27 cellular contexts compared by ENCODE assay signal in genomic region chr11:132850106-132850505, GRCh38.
"Had no signal": no experiment of that assay in that cellular context is flagged by ENCODE, and none has a peak within 500 bp of the region (broad histone marks: within the 10 kb centered on the region; RNA-seq: fewer than 3 reads in every experiment).

No MANE protein-coding gene starts in this region.

- H3K27me3 Mint-ChIP-seq: stimulated activated naive B cell treated with anti-CD40 and anti-IgM and Interleukin-4, amounts not matched to agents 10 μg/mL and 1 μg/mL and 100 μg/mL, for 72 hours; stimulated activated naive CD8-positive, alpha-beta T cell treated with anti-CD3 and anti-CD28 coated beads, Interleukin-15, Interleukin-2, amounts not matched to agents 100 ng/mL and 50 ng/mL, for 24 hours had no signal

- H3K4me2 ChIP-seq: neural progenitor cell had no signal

- DNase-seq: occipital lobe; ovary; posterior cingulate gyrus; psoas muscle; right lobe of liver; sigmoid colon; small intestine; stimulated activated CD4-positive, alpha-beta T cell treated with anti-CD3 and anti-CD28 coated beads, Interleukin-15, amount 100 ng/mL, for 24 hours; stimulated activated CD4-positive, alpha-beta T cell treated with anti-CD3 and anti-CD28 coated beads, Interleukin-2, amount 100 ng/mL, for 24 hours; stimulated activated CD4-positive, alpha-beta T cell treated with anti-CD3 and anti-CD28 coated beads, Interleukin-2, amount 100 ng/mL, for 48 hours; stimulated activated CD4-positive, alpha-beta T cell treated with anti-CD3 and anti-CD28 coated beads, Interleukin-4, amount 100 ng/mL, for 24 hours; stimulated activated naive B cell treated with anti-CD40 and anti-IgM and Interleukin-4, amounts not matched to agents 10 μg/mL and 1 μg/mL and 100 μg/mL, for 72 hours; stimulated activated naive CD4-positive, alpha-beta T cell treated with Interleukin-2 at 50 U/mL for 16 hours; stomach; thyroid gland; trophoblast cell; upper lobe of left lung had no signal

- H3K9me3 ChIP-seq: ovary, psoas muscle, right lobe of liver, sigmoid colon, thoracic aorta, thyroid gland, tibial nerve, upper lobe of left lung, vagina had no signal

- H3K9ac ChIP-seq: neural progenitor cell, parathyroid adenoma had no signal

- H3K36me3 ChIP-seq: neural progenitor cell, ovary, right lobe of liver, sigmoid colon, stomach, thoracic aorta, thyroid gland, tibial nerve, upper lobe of left lung, vagina had no signal

- H3K9me3 Mint-ChIP-seq: stimulated activated effector memory CD8-positive, alpha-beta T cell treated with anti-CD3 and anti-CD28 coated beads, Interleukin-12 subunit alpha, Interleukin-12 subunit beta, amount 100 ng/mL, for 72 hours; stimulated activated naive B cell treated with anti-CD40 and anti-IgM and Interleukin-4, amounts not matched to agents 10 μg/mL and 1 μg/mL and 100 μg/mL, for 72 hours; stimulated activated naive CD8-positive, alpha-beta T cell treated with anti-CD3 and anti-CD28 coated beads, Interleukin-15, Interleukin-2, amounts not matched to agents 100 ng/mL and 50 ng/mL, for 24 hours had no signal

- H3K36me3 Mint-ChIP-seq: neural progenitor cell; stimulated activated effector memory CD8-positive, alpha-beta T cell treated with anti-CD3 and anti-CD28 coated beads, Interleukin-12 subunit alpha, Interleukin-12 subunit beta, amount 100 ng/mL, for 72 hours; stimulated activated naive B cell treated with anti-CD40 and anti-IgM and Interleukin-4, amounts not matched to agents 10 μg/mL and 1 μg/mL and 100 μg/mL, for 72 hours had no signal

- H3K4me1 ChIP-seq: parathyroid adenoma, psoas muscle, right lobe of liver, sigmoid colon, stomach, thyroid gland, tibial nerve, upper lobe of left lung, vagina had no signal

- H3K27ac Mint-ChIP-seq: nephron; neural progenitor cell; progenitor cell of endocrine pancreas; stimulated activated effector memory CD8-positive, alpha-beta T cell treated with anti-CD3 and anti-CD28 coated beads, Interleukin-12 subunit alpha, Interleukin-12 subunit beta, amount 100 ng/mL, for 72 hours; stimulated activated naive B cell treated with anti-CD40 and anti-IgM and Interleukin-4, amounts not matched to agents 10 μg/mL and 1 μg/mL and 100 μg/mL, for 72 hours; stimulated activated naive CD8-positive, alpha-beta T cell treated with anti-CD3 and anti-CD28 coated beads, Interleukin-15, Interleukin-2, amounts not matched to agents 100 ng/mL and 50 ng/mL, for 24 hours had no signal

- H3K4me3 ChIP-seq: neural progenitor cell, ovary, psoas muscle, right lobe of liver, sigmoid colon, stomach, thoracic aorta, thyroid gland, tibial nerve, upper lobe of left lung, vagina had no signal

- H3K27ac ChIP-seq: neural progenitor cell, ovary, parathyroid adenoma, psoas muscle, right lobe of liver, sigmoid colon, stomach, thoracic aorta, thyroid gland, tibial nerve, upper lobe of left lung, vagina had no signal

- FAIRE-seq: small intestine, urothelium cell line had no signal

- H3K4me1 Mint-ChIP-seq: stimulated activated effector memory CD8-positive, alpha-beta T cell treated with anti-CD3 and anti-CD28 coated beads, Interleukin-12 subunit alpha, Interleukin-12 subunit beta, amount 100 ng/mL, for 72 hours; stimulated activated naive B cell treated with anti-CD40 and anti-IgM and Interleukin-4, amounts not matched to agents 10 μg/mL and 1 μg/mL and 100 μg/mL, for 72 hours had no signal

- H3K79me2 ChIP-seq: parathyroid adenoma had no signal

- H3K27me3 ChIP-seq: neural progenitor cell, ovary, right lobe of liver, sigmoid colon, stomach, thyroid gland, tibial nerve, upper lobe of left lung, vagina had no signal

- H2AFZ ChIP-seq: neural progenitor cell, parathyroid adenoma had no signal

- H3K4me3 Mint-ChIP-seq: nephron; neural progenitor cell; stimulated activated effector memory CD8-positive, alpha-beta T cell treated with anti-CD3 and anti-CD28 coated beads, Interleukin-12 subunit alpha, Interleukin-12 subunit beta, amount 100 ng/mL, for 72 hours; stimulated activated naive B cell treated with anti-CD40 and anti-IgM and Interleukin-4, amounts not matched to agents 10 μg/mL and 1 μg/mL and 100 μg/mL, for 72 hours; stimulated activated naive CD8-positive, alpha-beta T cell treated with anti-CD3 and anti-CD28 coated beads, Interleukin-15, Interleukin-2, amounts not matched to agents 100 ng/mL and 50 ng/mL, for 24 hours had no signal
